1 cellular context compared by ENCODE assay signal in genomic region chr16:28492511-28492910, GRCh38.
TF ChIP-seq lines count a peak whose summit lies in the region.

No MANE protein-coding gene starts in this region.

TF ChIP-seq in SK-N-SH, 30 proteins besides CTCF, POLR2A, EP300 and RAD21 (continued from another document):
- no peak for TF ChIP-seq REST (IDR thresholded peaks at IDR 0.05; ENCODE audit: low read depth, low read length)
TF ChIP-seq in SK-N-SH: peak in this region for 0.
